1 cellular context compared by ENCODE assay signal in the genomic region with DNA sequence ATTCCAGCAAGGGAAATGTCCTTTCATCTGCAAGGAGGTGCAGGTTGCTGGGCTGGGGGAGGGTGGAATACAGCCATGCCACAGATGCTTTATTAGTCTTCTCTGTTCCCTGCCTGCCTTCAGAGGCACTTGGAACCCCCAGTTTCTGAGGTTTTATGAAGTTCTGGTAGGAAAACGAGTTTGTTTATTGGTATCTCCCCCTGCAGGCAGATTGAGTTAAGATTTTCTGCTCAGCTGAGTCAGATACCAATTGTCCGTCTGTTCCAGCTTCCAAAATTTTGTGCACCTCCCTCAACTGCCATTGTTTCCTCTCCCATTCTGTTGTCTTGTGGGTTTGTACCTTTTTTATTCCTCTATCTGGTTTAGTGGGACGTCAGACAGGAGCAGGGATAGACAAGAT.
TF ChIP-seq lines count a peak whose summit lies in the region.

No MANE protein-coding gene starts in this region.

TF ChIP-seq in GM12878, 131 proteins besides CTCF, POLR2A, EP300 and RAD21:
- TF ChIP-seq RUNX3 (IDR thresholded peaks at IDR 0.05; ENCODE audit: low read length) (no peak), IRF4 (IDR thresholded peaks at IDR 0.05; ENCODE audit: low read depth, low read length) (no peak), CREM (IDR thresholded peaks at IDR 0.05; ENCODE audit: low read depth) (no peak), STAT3 (IDR thresholded peaks at IDR 0.05; ENCODE audit: low read depth, low read length) (no peak), GATAD2B (conservative IDR thresholded peaks at IDR 0.05; ENCODE audit: low read depth) (no peak), ETV6 (conservative IDR thresholded peaks at IDR 0.05 in 1 of 2, IDR thresholded peaks at IDR 0.05 in 1 of 2; ENCODE audit: borderline replicate concordance in 1 of 2, low read depth in 1 of 2) (no peak), ZNF24 (IDR thresholded peaks at IDR 0.05) (no peak), RFX5 (IDR thresholded peaks at IDR 0.05; ENCODE audit: low read depth, low read length) (no peak), FOS (IDR thresholded peaks at IDR 0.05; ENCODE audit: borderline replicate concordance, extremely low read depth, insufficient read length) (no peak), CBX5 (IDR thresholded peaks at IDR 0.05; ENCODE audit: low read depth) (no peak)
- TF ChIP-seq, protein P1, sequence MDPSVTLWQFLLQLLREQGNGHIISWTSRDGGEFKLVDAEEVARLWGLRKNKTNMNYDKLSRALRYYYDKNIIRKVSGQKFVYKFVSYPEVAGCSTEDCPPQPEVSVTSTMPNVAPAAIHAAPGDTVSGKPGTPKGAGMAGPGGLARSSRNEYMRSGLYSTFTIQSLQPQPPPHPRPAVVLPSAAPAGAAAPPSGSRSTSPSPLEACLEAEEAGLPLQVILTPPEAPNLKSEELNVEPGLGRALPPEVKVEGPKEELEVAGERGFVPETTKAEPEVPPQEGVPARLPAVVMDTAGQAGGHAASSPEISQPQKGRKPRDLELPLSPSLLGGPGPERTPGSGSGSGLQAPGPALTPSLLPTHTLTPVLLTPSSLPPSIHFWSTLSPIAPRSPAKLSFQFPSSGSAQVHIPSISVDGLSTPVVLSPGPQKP (IDR thresholded peaks at IDR 0.05; ENCODE audit: low read depth, low read length) = no peak
- TF ChIP-seq, protein P2, sequence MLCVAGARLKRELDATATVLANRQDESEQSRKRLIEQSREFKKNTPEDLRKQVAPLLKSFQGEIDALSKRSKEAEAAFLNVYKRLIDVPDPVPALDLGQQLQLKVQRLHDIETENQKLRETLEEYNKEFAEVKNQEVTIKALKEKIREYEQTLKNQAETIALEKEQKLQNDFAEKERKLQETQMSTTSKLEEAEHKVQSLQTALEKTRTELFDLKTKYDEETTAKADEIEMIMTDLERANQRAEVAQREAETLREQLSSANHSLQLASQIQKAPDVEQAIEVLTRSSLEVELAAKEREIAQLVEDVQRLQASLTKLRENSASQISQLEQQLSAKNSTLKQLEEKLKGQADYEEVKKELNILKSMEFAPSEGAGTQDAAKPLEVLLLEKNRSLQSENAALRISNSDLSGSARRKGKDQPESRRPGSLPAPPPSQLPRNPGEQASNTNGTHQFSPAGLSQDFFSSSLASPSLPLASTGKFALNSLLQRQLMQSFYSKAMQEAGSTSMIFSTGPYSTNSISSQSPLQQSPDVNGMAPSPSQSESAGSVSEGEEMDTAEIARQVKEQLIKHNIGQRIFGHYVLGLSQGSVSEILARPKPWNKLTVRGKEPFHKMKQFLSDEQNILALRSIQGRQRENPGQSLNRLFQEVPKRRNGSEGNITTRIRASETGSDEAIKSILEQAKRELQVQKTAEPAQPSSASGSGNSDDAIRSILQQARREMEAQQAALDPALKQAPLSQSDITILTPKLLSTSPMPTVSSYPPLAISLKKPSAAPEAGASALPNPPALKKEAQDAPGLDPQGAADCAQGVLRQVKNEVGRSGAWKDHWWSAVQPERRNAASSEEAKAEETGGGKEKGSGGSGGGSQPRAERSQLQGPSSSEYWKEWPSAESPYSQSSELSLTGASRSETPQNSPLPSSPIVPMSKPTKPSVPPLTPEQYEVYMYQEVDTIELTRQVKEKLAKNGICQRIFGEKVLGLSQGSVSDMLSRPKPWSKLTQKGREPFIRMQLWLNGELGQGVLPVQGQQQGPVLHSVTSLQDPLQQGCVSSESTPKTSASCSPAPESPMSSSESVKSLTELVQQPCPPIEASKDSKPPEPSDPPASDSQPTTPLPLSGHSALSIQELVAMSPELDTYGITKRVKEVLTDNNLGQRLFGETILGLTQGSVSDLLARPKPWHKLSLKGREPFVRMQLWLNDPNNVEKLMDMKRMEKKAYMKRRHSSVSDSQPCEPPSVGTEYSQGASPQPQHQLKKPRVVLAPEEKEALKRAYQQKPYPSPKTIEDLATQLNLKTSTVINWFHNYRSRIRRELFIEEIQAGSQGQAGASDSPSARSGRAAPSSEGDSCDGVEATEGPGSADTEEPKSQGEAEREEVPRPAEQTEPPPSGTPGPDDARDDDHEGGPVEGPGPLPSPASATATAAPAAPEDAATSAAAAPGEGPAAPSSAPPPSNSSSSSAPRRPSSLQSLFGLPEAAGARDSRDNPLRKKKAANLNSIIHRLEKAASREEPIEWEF (IDR thresholded peaks at IDR 0.05; ENCODE audit: insufficient replicate concordance, low read depth, low read length) = no peak
- TF ChIP-seq, protein P3, sequence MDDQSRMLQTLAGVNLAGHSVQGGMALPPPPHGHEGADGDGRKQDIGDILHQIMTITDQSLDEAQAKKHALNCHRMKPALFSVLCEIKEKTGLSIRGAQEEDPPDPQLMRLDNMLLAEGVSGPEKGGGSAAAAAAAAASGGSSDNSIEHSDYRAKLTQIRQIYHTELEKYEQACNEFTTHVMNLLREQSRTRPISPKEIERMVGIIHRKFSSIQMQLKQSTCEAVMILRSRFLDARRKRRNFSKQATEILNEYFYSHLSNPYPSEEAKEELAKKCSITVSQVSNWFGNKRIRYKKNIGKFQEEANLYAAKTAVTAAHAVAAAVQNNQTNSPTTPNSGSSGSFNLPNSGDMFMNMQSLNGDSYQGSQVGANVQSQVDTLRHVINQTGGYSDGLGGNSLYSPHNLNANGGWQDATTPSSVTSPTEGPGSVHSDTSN (IDR thresholded peaks at IDR 0.05; ENCODE audit: insufficient replicate concordance, low read depth, low read length) = no peak
- TF ChIP-seq, protein P4, sequence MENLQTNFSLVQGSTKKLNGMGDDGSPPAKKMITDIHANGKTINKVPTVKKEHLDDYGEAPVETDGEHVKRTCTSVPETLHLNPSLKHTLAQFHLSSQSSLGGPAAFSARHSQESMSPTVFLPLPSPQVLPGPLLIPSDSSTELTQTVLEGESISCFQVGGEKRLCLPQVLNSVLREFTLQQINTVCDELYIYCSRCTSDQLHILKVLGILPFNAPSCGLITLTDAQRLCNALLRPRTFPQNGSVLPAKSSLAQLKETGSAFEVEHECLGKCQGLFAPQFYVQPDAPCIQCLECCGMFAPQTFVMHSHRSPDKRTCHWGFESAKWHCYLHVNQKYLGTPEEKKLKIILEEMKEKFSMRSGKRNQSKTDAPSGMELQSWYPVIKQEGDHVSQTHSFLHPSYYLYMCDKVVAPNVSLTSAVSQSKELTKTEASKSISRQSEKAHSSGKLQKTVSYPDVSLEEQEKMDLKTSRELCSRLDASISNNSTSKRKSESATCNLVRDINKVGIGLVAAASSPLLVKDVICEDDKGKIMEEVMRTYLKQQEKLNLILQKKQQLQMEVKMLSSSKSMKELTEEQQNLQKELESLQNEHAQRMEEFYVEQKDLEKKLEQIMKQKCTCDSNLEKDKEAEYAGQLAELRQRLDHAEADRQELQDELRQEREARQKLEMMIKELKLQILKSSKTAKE (IDR thresholded peaks at IDR 0.05; ENCODE audit: low read depth, poor library complexity, severe bottlenecking) = no peak
